14 cellular contexts compared by ENCODE assay signal in the genomic region with DNA sequence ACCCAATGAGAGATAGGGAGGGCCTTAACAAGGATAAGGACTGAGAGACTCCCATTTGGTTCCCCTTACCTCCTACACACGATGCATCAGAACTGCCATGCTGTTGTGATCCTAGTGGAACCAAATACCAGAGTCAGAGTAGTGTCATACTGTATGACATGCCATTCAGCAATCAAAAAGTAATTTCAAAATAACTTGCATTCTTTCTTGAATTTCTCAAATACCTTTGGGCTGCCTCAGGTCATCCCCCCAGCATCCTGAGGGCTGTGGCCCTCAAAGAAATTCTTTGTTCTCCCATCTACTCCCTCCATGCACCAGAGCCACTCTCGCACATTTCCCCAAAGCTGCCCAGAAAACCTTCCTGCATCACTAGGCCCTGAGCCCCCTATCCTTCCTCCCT.
DNase-seq lines count a peak whose midpoint lies in the region; ATAC-seq and TF ChIP-seq lines count a peak whose summit lies in the region.
"Had no signal": no experiment of that assay in that cellular context is flagged by ENCODE, and none has a peak within 500 bp of the region (broad histone marks: within the 10 kb centered on the region; RNA-seq: fewer than 3 reads in every experiment).

No MANE protein-coding gene starts in this region.

- no peaks in the 10 kb centered on the region for H3K36me3 Mint-ChIP-seq in mesothelial cell of epicardium

- H3K4me3 Mint-ChIP-seq in mesothelial cell of epicardium, result no peak overlapping the region

- TF ChIP-seq CTCF in mesothelial cell of epicardium (IDR thresholded peaks at IDR 0.05; ENCODE audit: unreplicated experiment), result no peak

- peak; percentile 54 for DNase-seq in Daoy (ENCODE audit: low read depth)
- peak; percentile 60 for DNase-seq in LHCN-M2 (ENCODE audit: low read depth)
- DNase-seq in astrocyte of the hippocampus (ENCODE audit: low read depth, low spot score), result peak; percentile 42
- DNase-seq in mesothelial cell of epicardium (ENCODE audit: low spot score in 2 of 2, unreplicated experiment in 2 of 2), result no peak
- no peak for DNase-seq in stimulated activated CD4-positive, alpha-beta T cell treated with anti-CD3 and anti-CD28 coated beads, Interleukin-15, amount 100 ng/mL, for 24 hours
- no peak for DNase-seq in NOMO-1 treated with DMSO at 0.1 percent for 48 hours (lab: John Stamatoyannopoulos, UW; ENCODE audit: unreplicated experiment)
- DNase-seq in mucosa of gallbladder (ENCODE audit: low spot score), result no peak
- DNase-seq: activated naive CD4-positive, alpha-beta T cell; C1 segment of cervical spinal cord; effector CD8-positive, alpha-beta T cell; gastrocnemius medialis; NCI-H1048; psoas muscle had no signal

- peaks cover 14% of the 10 kb centered on the region for H3K4me1 Mint-ChIP-seq in mesothelial cell of epicardium

- peaks cover 20% of the 10 kb centered on the region for H3K27me3 Mint-ChIP-seq in mesothelial cell of epicardium (ENCODE audit: low read depth)

- ATAC-seq in HG02759 (IDR thresholded peaks at IDR 0.05; ENCODE audit: unreplicated experiment), result no peak
- ATAC-seq: gastrocnemius medialis, psoas muscle had no signal

- peaks cover 13% of the 10 kb centered on the region for H3K9me3 Mint-ChIP-seq in mesothelial cell of epicardium

- H3K27ac Mint-ChIP-seq in mesothelial cell of epicardium, result peak overlapping the region; percentile 1

Comparison
In these comparisons a context has a peak if more than half of its experiments do, and no peak if none do; other contexts are left out.
1. DNase-seq: peak in Daoy (single experiment), LHCN-M2 (single experiment) and astrocyte of the hippocampus (single experiment); none in mesothelial cell of epicardium (0 of 2), stimulated activated CD4-positive, alpha-beta T cell treated with anti-CD3 and anti-CD28 coated beads, Interleukin-15, amount 100 ng/mL, for 24 hours (single experiment), NOMO-1 treated with DMSO at 0.1 percent for 48 hours (single experiment) and mucosa of gallbladder (single experiment).